In genomic region chr2:238793351-238793750, GRCh38 we compare ENCODE assay signal across 32 cellular contexts. TPM values are rescaled to one million over a fixed set of nuclear protein-coding genes. Genes with fewer than 3 reads are reported as not detected.
"Had no signal": no experiment of that assay in that cellular context is flagged by ENCODE, and none has a peak within 500 bp of the region (broad histone marks: within the 10 kb centered on the region; RNA-seq: fewer than 3 reads in every experiment).

No MANE protein-coding gene starts in this region.

- H3K4me1 Mint-ChIP-seq: activated CD4-positive, alpha-beta memory T cell treated with anti-CD3 and anti-CD28 coated beads, Interleukin-2, amount 10 ng/mL, durations not matched to agents 7 days and 5 days; activated CD4-positive, alpha-beta T cell treated with anti-CD3 and anti-CD28 coated beads for 36 hours; activated CD4-positive, alpha-beta T cell treated with anti-CD3 and anti-CD28 coated beads, Interleukin-2, amount 10 ng/mL, durations not matched to agents 24 days and 14 days; activated T-helper 17 cell treated with anti-CD3 and anti-CD28 coated beads, Interleukin-2, amount 50 U/mL, for 72 hours; central memory CD8-positive, alpha-beta T cell; endodermal cell had no signal

- ATAC-seq: activated CD4-positive, alpha-beta T cell treated with anti-CD3 and anti-CD28 coated beads for 36 hours; activated T-cell treated with anti-CD3 and anti-CD28 coated beads, Interleukin-2, amount 50 U/mL, for 72 hours; activated T-helper 17 cell treated with anti-CD3 and anti-CD28 coated beads, Interleukin-2, amount 50 U/mL, for 72 hours; esophagus mucosa; foreskin keratinocyte; gastrocnemius medialis; heart left ventricle had no signal

- H3K4me3 ChIP-seq: coronary artery, dorsolateral prefrontal cortex, gastrocnemius medialis, heart left ventricle had no signal

- H3K36me3 Mint-ChIP-seq: activated naive CD8-positive, alpha-beta T cell had no signal

- H3K4me3 Mint-ChIP-seq: activated CD4-positive, alpha-beta memory T cell treated with anti-CD3 and anti-CD28 coated beads, Interleukin-2, amount 10 ng/mL, durations not matched to agents 7 days and 5 days; activated CD4-positive, alpha-beta T cell treated with anti-CD3 and anti-CD28 coated beads for 36 hours; activated CD4-positive, alpha-beta T cell treated with anti-CD3 and anti-CD28 coated beads, Interleukin-2, amount 10 ng/mL, durations not matched to agents 24 days and 14 days; activated naive CD8-positive, alpha-beta T cell; activated T-cell treated with anti-CD3 and anti-CD28 coated beads, Interleukin-2, amount 50 U/mL, for 24 hours; activated T-cell treated with anti-CD3 and anti-CD28 coated beads, Interleukin-2, amount 50 U/mL, for 72 hours; activated T-helper 17 cell treated with anti-CD3 and anti-CD28 coated beads, Interleukin-2, amount 50 U/mL, for 72 hours; central memory CD8-positive, alpha-beta T cell; dendritic cell treated with granulocyte-macrophage colony-stimulating factor and Interleukin-4, amounts not matched to agents 40 ng/mL and 50 ng/mL, for 4 days; endodermal cell had no signal

- H3K9me3 Mint-ChIP-seq: activated CD4-positive, alpha-beta memory T cell treated with anti-CD3 and anti-CD28 coated beads, Interleukin-2, amount 10 ng/mL, durations not matched to agents 7 days and 5 days; activated CD4-positive, alpha-beta T cell treated with anti-CD3 and anti-CD28 coated beads, Interleukin-2, amount 10 ng/mL, durations not matched to agents 24 days and 14 days; activated T-cell treated with anti-CD3 and anti-CD28 coated beads, Interleukin-2, amount 50 U/mL, for 24 hours; activated T-cell treated with anti-CD3 and anti-CD28 coated beads, Interleukin-2, amount 50 U/mL, for 72 hours; activated T-helper 17 cell treated with anti-CD3 and anti-CD28 coated beads, Interleukin-2, amount 50 U/mL, for 72 hours; central memory CD8-positive, alpha-beta T cell; endodermal cell had no signal

- H3K27ac Mint-ChIP-seq: activated CD4-positive, alpha-beta memory T cell treated with anti-CD3 and anti-CD28 coated beads, Interleukin-2, amount 10 ng/mL, durations not matched to agents 7 days and 5 days; activated CD4-positive, alpha-beta T cell treated with anti-CD3 and anti-CD28 coated beads for 36 hours; activated CD4-positive, alpha-beta T cell treated with anti-CD3 and anti-CD28 coated beads, Interleukin-2, amount 10 ng/mL, durations not matched to agents 24 days and 14 days; activated naive CD8-positive, alpha-beta T cell; activated T-cell treated with anti-CD3 and anti-CD28 coated beads, Interleukin-2, amount 50 U/mL, for 24 hours; activated T-cell treated with anti-CD3 and anti-CD28 coated beads, Interleukin-2, amount 50 U/mL, for 72 hours; activated T-helper 17 cell treated with anti-CD3 and anti-CD28 coated beads, Interleukin-2, amount 50 U/mL, for 72 hours; dendritic cell treated with granulocyte-macrophage colony-stimulating factor and Interleukin-4, amounts not matched to agents 40 ng/mL and 50 ng/mL, for 4 days; endodermal cell had no signal

- DNase-seq: activated CD4-positive, alpha-beta memory T cell treated with anti-CD3 and anti-CD28 coated beads, Interleukin-2, amount 10 ng/mL, durations not matched to agents 7 days and 5 days; activated CD4-positive, alpha-beta T cell treated with anti-CD3 and anti-CD28 coated beads for 36 hours; activated CD4-positive, alpha-beta T cell treated with anti-CD3 and anti-CD28 coated beads, Interleukin-2, amount 10 ng/mL, durations not matched to agents 24 days and 14 days; activated CD4-positive, alpha-beta T cell treated with anti-CD3 and anti-CD28 coated beads, Interleukin-2, amount 50 U/mL, for 4 hours; activated CD4-positive, CD25-positive, alpha-beta regulatory T cell; activated CD4-positive, CD25-positive, alpha-beta regulatory T cell treated with anti-CD3 and anti-CD28 coated beads, Interleukin-2, amount 50 U/mL, for 72 hours; activated CD8-positive, alpha-beta memory T cell treated with anti-CD3 and anti-CD28 coated beads, Interleukin-2, amount 50 U/mL, for 48 hours; activated effector memory CD4-positive, alpha-beta T cell treated with Interleukin-2 at 50 U/mL for 16 hours; activated gamma-delta T cell treated with Interleukin-2 at 50 U/mL for 16 hours; activated naive CD4-positive, alpha-beta T cell treated with anti-CD3 and anti-CD28 coated beads, Interleukin-2, amount 50 U/mL, for 16 hours; activated naive CD4-positive, alpha-beta T cell treated with Interleukin-2 at 50 U/mL for 16 hours; activated T-cell treated with anti-CD3 and anti-CD28 coated beads for 4 hours; activated T-cell treated with anti-CD3 and anti-CD28 coated beads, Interleukin-2, amount 50 U/mL, for 24 hours; activated T-cell treated with anti-CD3 and anti-CD28 coated beads, Interleukin-2, amount 50 U/mL, for 72 hours; amniotic stem cell; anterior cingulate cortex; brain microvascular endothelial cell; dorsolateral prefrontal cortex; effector memory CD4-positive, alpha-beta T cell; endodermal cell; foreskin keratinocyte; gastrocnemius medialis; glutamatergic neuron; heart left ventricle; T-helper 2 cell had no signal

RNA-seq across cellular contexts. Expression of gene TWIST2, which starts 54.5 kb away (rescaled TPM):
- total RNA-seq: activated CD4-positive, alpha-beta memory T cell treated with anti-CD3 and anti-CD28 coated beads, Interleukin-2, amount 10 ng/mL, durations not matched to agents 7 days and 5 days; activated CD4-positive, alpha-beta T cell treated with anti-CD3 and anti-CD28 coated beads for 36 hours; activated CD4-positive, alpha-beta T cell treated with anti-CD3 and anti-CD28 coated beads, Interleukin-2, amount 10 ng/mL, durations not matched to agents 24 days and 14 days; activated T-cell treated with anti-CD3 and anti-CD28 coated beads, Interleukin-2, amount 50 U/mL, for 72 hours; activated T-helper 17 cell treated with anti-CD3 and anti-CD28 coated beads, Interleukin-2, amount 50 U/mL, for 72 hours; T-helper 1 cell treated with Interleukin-12 subunit alpha and Interleukin-12 subunit beta and Interleukin-4 antibody, amounts not matched to agents 30 ng/mL and 1 ng/mL, for 36 hours had no signal
